11 cellular contexts compared by ENCODE assay signal in the genomic region with DNA sequence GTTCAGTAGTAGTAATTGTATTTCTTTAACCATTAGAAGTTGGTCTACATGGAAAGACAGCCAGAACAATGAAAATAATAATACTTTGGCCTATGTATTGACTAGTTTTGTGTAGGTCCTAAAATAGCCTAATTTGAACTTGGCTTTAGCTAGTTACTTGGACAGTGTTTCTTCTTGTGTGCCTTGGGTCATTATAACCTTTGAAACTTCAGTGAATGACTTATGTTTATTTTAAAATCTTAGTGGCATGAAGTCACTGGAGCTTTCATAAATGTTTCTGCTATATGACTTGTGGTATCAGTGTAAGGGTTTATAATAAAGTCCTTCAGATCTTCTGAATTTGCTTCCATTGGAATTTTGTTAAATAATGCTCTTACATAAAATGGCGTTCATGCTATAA. TPM values are rescaled to one million over a fixed set of nuclear protein-coding genes. Genes with fewer than 3 reads are reported as not detected.
A peak's percentile ranks its signal among the peaks of the same experiment; 100 is the strongest.
DNase-seq lines count a peak whose midpoint lies in the region; ATAC-seq and TF ChIP-seq lines count a peak whose summit lies in the region.
"Had no signal": no experiment of that assay in that cellular context is flagged by ENCODE, and none has a peak within 500 bp of the region (broad histone marks: within the 10 kb centered on the region; RNA-seq: fewer than 3 reads in every experiment).

No MANE protein-coding gene starts in this region.

- H3K27me3 Mint-ChIP-seq in CD4-positive, alpha-beta T cell: no peaks in the 10 kb centered on the region
- H3K27me3 Mint-ChIP-seq in activated T-helper 17 cell treated with anti-CD3 and anti-CD28 coated beads, Interleukin-2, amount 50 U/mL, for 72 hours: no peaks in the 10 kb centered on the region
- no peaks in the 10 kb centered on the region for H3K27me3 Mint-ChIP-seq in natural killer cell (ENCODE audit: low read depth in 2 of 2)

- CTCF ChIA-PET in CD4-positive, alpha-beta T cell (lab: Charles Lee): no interaction called here

- no peaks in the 10 kb centered on the region for H3K9me3 Mint-ChIP-seq in CD4-positive, alpha-beta T cell
- H3K9me3 Mint-ChIP-seq in activated T-helper 17 cell treated with anti-CD3 and anti-CD28 coated beads, Interleukin-2, amount 50 U/mL, for 72 hours: no peaks in the 10 kb centered on the region
- no peaks in the 10 kb centered on the region for H3K9me3 Mint-ChIP-seq in natural killer cell
- H3K9me3 Mint-ChIP-seq: H9 had no signal

- POLR2A ChIA-PET in CD4-positive, alpha-beta T cell (lab: Charles Lee): interaction anchor here (0.6 to 1.1 kb wide), 2 partner anchors 111 to 382 kb away, joined by 3 to 5 read pairs; no protein-coding TSS in a partner anchor

- intact Hi-C loops in CD4-positive, alpha-beta T cell (cut with DNase I, micrococcal nuclease): loop anchor here in 1 of 2 experiments (5.0 to 10.0 kb wide), 5 partner anchors 321 to 1341 kb away; partner anchors contain the start of genes IARS1, IPPK, NINJ1 and SPTLC1
- intact Hi-C loops in natural killer cell (cut with micrococcal nuclease): loop anchor here (10.0 kb wide), 2 partner anchors 321 to 1269 kb away; partner anchors contain the start of genes AOPEP and NINJ1

- H3K4me1 Mint-ChIP-seq in CD4-positive, alpha-beta T cell (ENCODE audit: low read depth): peaks cover 79% of the 10 kb centered on the region
- peaks cover 48% of the 10 kb centered on the region for H3K4me1 Mint-ChIP-seq in activated T-helper 17 cell treated with anti-CD3 and anti-CD28 coated beads, Interleukin-2, amount 50 U/mL, for 72 hours
- H3K4me1 Mint-ChIP-seq in natural killer cell: peaks cover 64 to 73% of the 10 kb centered on the region in 2 donors

- no peak overlapping the region for H3K27ac ChIP-seq in CD4-positive, alpha-beta T cell (ENCODE audit: low read depth, low read length)
- H3K27ac ChIP-seq: WERI-Rb-1 had no signal

- peak overlapping the region; percentile 69 for H3K27ac Mint-ChIP-seq in CD4-positive, alpha-beta T cell
- peak overlapping the region; percentile 69 for H3K27ac Mint-ChIP-seq in activated T-helper 17 cell treated with anti-CD3 and anti-CD28 coated beads, Interleukin-2, amount 50 U/mL, for 72 hours
- H3K27ac Mint-ChIP-seq in natural killer cell: peak overlapping the region; percentile 37 to 70
- H3K27ac Mint-ChIP-seq: H9 had no signal

- DNase-seq in CD4-positive, alpha-beta T cell: no peak
- DNase-seq in EH (ENCODE audit: low read depth): peak; percentile 28
- no peak for DNase-seq in natural killer cell
- DNase-seq in COR-L47 (lab: John Stamatoyannopoulos, UW): no peak
- no peak for DNase-seq in activated CD4-positive, CD25-positive, alpha-beta regulatory T cell (lab: John Stamatoyannopoulos, UW)
- DNase-seq in ecto neural progenitor cell (ENCODE audit: low spot score): no peak
- DNase-seq: activated effector memory CD4-positive, alpha-beta T cell treated with Interleukin-2 at 50 U/mL for 16 hours; H9; WERI-Rb-1 had no signal

- no peak for TF ChIP-seq CTCF in CD4-positive, alpha-beta T cell (IDR thresholded peaks at IDR 0.05)
- no peak for TF ChIP-seq CTCF in natural killer cell (IDR thresholded peaks at IDR 0.05)

- H3K9me3 ChIP-seq in CD4-positive, alpha-beta T cell (ENCODE audit: control insufficient read depth, low read length): no peaks in the 10 kb centered on the region

- no peak for ATAC-seq in CD4-positive, alpha-beta T cell (ENCODE audit: poor library complexity)
- no peak for ATAC-seq in activated T-helper 17 cell treated with anti-CD3 and anti-CD28 coated beads, Interleukin-2, amount 50 U/mL, for 72 hours (replicated peaks)
- ATAC-seq in natural killer cell: no peak
- ATAC-seq: SK-N-SH treated with all-trans-retinoic acid at 6 μM for 48 hours had no signal

- no peaks in the 10 kb centered on the region for H3K27me3 ChIP-seq in CD4-positive, alpha-beta T cell (ENCODE audit: control insufficient read depth, insufficient read depth, low read length)

- H3K36me3 Mint-ChIP-seq in CD4-positive, alpha-beta T cell (ENCODE audit: low read depth): peaks cover 24% of the 10 kb centered on the region
- H3K36me3 Mint-ChIP-seq in activated T-helper 17 cell treated with anti-CD3 and anti-CD28 coated beads, Interleukin-2, amount 50 U/mL, for 72 hours (ENCODE audit: low read depth): peaks cover 45% of the 10 kb centered on the region
- H3K36me3 Mint-ChIP-seq in natural killer cell: no peaks in the 10 kb centered on the region

- peak overlapping the region; percentile 30 for H3K4me3 Mint-ChIP-seq in CD4-positive, alpha-beta T cell
- peak overlapping the region; percentile 75 for H3K4me3 Mint-ChIP-seq in activated T-helper 17 cell treated with anti-CD3 and anti-CD28 coated beads, Interleukin-2, amount 50 U/mL, for 72 hours
- H3K4me3 Mint-ChIP-seq in natural killer cell: no peak overlapping the region
- H3K4me3 Mint-ChIP-seq: H9 had no signal

RNA-seq across cellular contexts. Expression of gene FAM120AOS, which starts 2.6 kb away (rescaled TPM):
- total RNA-seq in CD4-positive, alpha-beta T cell: 10 to 100 TPM; 45.6 to 50.3 TPM
- total RNA-seq in activated T-helper 17 cell treated with anti-CD3 and anti-CD28 coated beads, Interleukin-2, amount 50 U/mL, for 72 hours: 10 to 100 TPM; 30.2 to 40.8 TPM
- total RNA-seq in natural killer cell: 10 to 100 TPM; 36.7 to 49.7 (median 45.3) TPM

RNA-seq across cellular contexts. Expression of gene FAM120A, which starts 4.5 kb away (rescaled TPM):
- total RNA-seq in CD4-positive, alpha-beta T cell: 10 to 100 TPM; 46.5 to 51.7 TPM
- total RNA-seq in activated T-helper 17 cell treated with anti-CD3 and anti-CD28 coated beads, Interleukin-2, amount 50 U/mL, for 72 hours: 100 to 1,000 TPM in 1 of 2 donors, 10 to 100 TPM in 1; 87.1 to 151 TPM
- 10 to 100 TPM; 87.7 to 96.1 (median 91.5) TPM for total RNA-seq in natural killer cell
